Comparison of ENCODE assay signal across 1 cellular context in the genomic region with DNA sequence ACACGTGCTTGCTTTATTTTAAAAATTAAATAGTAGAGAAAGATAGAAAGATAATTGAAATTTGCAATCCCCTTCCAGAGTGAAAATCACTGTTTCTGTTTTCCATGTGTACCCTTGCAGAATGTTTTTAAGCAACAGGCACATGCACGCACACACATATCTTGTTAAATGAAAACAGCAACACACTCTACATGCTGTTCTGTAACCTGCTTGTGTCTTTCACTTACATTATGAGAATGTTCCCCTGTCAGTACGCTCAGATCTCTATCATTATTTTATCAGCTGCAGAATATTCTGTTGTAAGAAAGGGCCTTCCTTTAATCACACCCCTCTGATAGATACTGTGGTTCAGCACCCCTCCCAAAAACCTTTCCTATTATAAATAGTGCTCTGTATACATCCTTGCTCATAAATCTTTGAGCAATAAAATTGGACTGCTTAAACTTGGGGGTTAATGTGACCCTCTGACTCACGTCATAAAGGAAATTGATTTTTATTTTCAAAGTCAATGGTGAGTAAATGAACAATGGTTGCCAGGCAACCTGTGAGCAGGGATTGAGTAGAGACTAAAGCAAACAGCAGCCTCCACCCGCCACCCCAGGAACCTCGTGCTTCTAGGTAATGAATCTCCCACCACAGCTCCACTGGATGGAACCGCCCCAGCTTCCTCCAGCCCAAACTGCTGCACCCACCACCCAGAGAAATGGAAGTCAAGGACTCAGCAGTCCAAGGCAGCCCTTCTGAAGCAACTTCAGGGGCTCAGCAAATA.
TF ChIP-seq lines count a peak whose summit lies in the region.

No MANE protein-coding gene starts in this region.

TF ChIP-seq in SK-N-SH, 30 proteins besides CTCF, POLR2A, EP300 and RAD21 (continued from another document):
- TF ChIP-seq CHD2 (IDR thresholded peaks at IDR 0.05; ENCODE audit: low read length, partially characterized antibody) (peak; percentile 36), RCOR1 (IDR thresholded peaks at IDR 0.05; ENCODE audit: low read length) (peak; percentile 84; the same call in 1 of the 2 replicates), FOXJ3 (CRISPR knock-in tag; IDR thresholded peaks at IDR 0.05) (peak; percentile 65)
- TF ChIP-seq, protein P1, sequence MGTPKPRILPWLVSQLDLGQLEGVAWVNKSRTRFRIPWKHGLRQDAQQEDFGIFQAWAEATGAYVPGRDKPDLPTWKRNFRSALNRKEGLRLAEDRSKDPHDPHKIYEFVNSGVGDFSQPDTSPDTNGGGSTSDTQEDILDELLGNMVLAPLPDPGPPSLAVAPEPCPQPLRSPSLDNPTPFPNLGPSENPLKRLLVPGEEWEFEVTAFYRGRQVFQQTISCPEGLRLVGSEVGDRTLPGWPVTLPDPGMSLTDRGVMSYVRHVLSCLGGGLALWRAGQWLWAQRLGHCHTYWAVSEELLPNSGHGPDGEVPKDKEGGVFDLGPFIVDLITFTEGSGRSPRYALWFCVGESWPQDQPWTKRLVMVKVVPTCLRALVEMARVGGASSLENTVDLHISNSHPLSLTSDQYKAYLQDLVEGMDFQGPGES (IDR thresholded peaks at IDR 0.05; ENCODE audit: low read depth, low read length) = no peak
